Comparison of ENCODE assay signal across 1 cellular context in the genomic region with DNA sequence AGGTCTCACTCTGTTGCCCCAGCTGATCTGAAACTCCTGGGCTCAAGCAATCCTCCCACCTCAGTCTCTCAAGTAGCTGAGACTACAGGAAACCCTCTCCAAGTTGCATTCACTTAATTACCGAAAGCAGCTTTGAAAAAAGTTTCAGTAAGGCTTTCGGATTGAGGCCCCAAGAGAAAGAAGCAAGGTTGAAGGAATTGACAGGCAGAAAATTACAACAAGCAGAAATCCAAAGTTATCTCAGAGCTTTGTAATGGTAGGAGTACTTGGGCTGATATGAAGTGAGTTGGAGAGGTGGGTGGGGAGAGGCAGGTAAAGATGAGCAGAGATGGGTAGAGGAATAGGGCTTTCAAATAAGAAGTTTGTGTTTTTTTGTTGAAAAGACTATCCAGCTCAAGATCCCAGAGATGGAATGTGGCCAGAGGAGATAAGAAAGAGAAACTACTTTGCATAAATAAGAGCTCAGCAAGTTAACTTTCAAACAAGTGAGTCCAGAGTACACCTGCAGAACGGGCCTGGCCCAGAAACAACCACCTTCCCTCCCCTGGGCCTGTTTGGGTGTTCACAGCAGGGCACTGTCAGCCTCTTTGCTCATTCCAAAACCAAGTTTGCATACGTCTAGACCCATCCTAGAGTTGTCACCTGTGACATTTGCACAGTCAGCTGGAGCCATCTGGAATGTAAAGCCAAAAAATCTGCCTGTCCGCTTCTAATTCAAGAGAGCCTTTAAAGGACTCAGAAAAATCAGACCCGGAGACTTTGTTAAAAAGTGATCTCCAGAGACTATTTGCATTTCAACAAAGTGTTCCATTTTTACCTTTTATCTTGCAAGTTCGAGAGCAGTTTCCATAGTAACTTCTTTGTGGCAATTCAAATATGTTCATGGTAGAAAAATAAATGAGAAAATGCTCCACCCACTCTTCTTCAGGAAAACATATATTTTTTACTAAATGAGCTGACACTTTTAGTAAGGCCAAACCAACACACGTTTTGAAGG.
TF ChIP-seq lines count a peak whose summit lies in the region.

No MANE protein-coding gene starts in this region.

TF ChIP-seq in GM23338, 12 proteins besides CTCF, POLR2A, EP300 and RAD21 (continued from another document):
- TF ChIP-seq POLR2AphosphoS5 (IDR thresholded peaks at IDR 0.05; ENCODE audit: low read depth) (no peak), EZH2phosphoT487 (IDR thresholded peaks at IDR 0.05; ENCODE audit: unreplicated experiment) (no peak), ZNF331 (CRISPR knock-in tag; IDR thresholded peaks at IDR 0.05; ENCODE audit: low read depth) (no peak), ZNF114 (CRISPR knock-in tag; IDR thresholded peaks at IDR 0.05) (no peak)
TF ChIP-seq in GM23338: peak in this region for 0.
